In the genomic region with DNA sequence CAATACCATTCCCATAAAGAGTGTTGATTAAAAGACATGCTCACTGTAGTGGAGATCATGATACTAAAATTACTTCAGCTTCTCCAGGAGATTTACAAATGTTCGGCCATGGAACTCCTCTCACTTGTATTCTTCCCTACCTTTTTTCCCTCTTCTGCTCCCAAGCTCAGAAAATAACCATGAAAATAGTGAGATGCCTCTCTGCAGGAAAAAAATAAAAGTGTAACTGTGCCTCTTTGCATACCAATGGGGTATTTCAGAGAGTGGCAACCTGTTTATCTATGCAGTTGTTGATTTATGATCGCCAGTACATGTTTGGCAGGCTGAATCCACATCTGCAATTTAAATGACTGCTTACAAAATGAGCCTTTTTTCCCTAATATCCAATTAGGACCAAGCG, we compare ENCODE assay signal across 18 cellular contexts.
DNase-seq lines count a peak whose midpoint lies in the region; ATAC-seq and TF ChIP-seq lines count a peak whose summit lies in the region.
"Had no signal": no experiment of that assay in that cellular context is flagged by ENCODE, and none has a peak within 500 bp of the region (broad histone marks: within the 10 kb centered on the region; RNA-seq: fewer than 3 reads in every experiment).

No MANE protein-coding gene starts in this region.

- H3F3A ChIP-seq in SK-N-SH (replicated peaks; ENCODE audit: insufficient read depth), result peaks cover 16% of the 10 kb centered on the region

- in situ Hi-C loops in HAP-1 (cut with MboI; ENCODE audit: low sequenced_read_pairs), result no loop called here

- POLR2A ChIA-PET in SK-N-SH (lab: Yijun Ruan, JAX), result no interaction called here

- H3K79me2 ChIP-seq in SK-N-SH (ENCODE audit: insufficient read depth), result peaks cover 92% of the 10 kb centered on the region

- no peaks in the 10 kb centered on the region for H4K20me1 ChIP-seq in SK-N-SH (ENCODE audit: insufficient read depth)

- H3K9me2 ChIP-seq in SK-N-SH, result no peaks in the 10 kb centered on the region

- H3K36me3 ChIP-seq in HAP-1 (replicated peaks) (no peaks in the 10 kb centered on the region), esophagus muscularis mucosa (no peaks in the 10 kb centered on the region), SK-N-SH (replicated peaks in 1 of 2; ENCODE audit: control insufficient read depth in 1 of 2, insufficient read depth in 2 of 2, low read length in 1 of 2) (peaks cover 0 to 51% of the 10 kb centered on the region in 2 experiments)

- H3K9ac ChIP-seq in SK-N-SH, result no peak overlapping the region

- H3K27me3 ChIP-seq in HAP-1 (ENCODE audit: low read depth), result no peaks in the 10 kb centered on the region
- no peaks in the 10 kb centered on the region for H3K27me3 ChIP-seq in esophagus muscularis mucosa
- no peaks in the 10 kb centered on the region for H3K27me3 ChIP-seq in SK-N-SH (ENCODE audit: insufficient read depth)

- H3K4me1 ChIP-seq in HAP-1, result peaks cover 49% of the 10 kb centered on the region
- H3K4me1 ChIP-seq in esophagus muscularis mucosa, result peaks cover 12 to 43% (median 37%) of the 10 kb centered on the region in 4 donors
- no peaks in the 10 kb centered on the region; a peak in 1 of 4 replicates for H3K4me1 ChIP-seq in SK-N-SH (ENCODE audit: control insufficient read depth in 1 of 2, insufficient read depth in 2 of 2, low read depth in 1 of 2, low read length in 1 of 2)

- H3K9me3 ChIP-seq in HAP-1, result peaks cover 8% of the 10 kb centered on the region; the same call in 1 of the 2 replicates
- no peaks in the 10 kb centered on the region for H3K9me3 ChIP-seq in esophagus muscularis mucosa
- no peaks in the 10 kb centered on the region for H3K9me3 ChIP-seq in SK-N-SH

- no peak for ATAC-seq in activated CD4-positive, CD25-positive, alpha-beta regulatory T cell treated with anti-CD3 and anti-CD28 coated beads, Interleukin-2, amount 50 U/mL, for 24 hours

- intact Hi-C loops in esophagus muscularis mucosa (cut with DNase I), result no loop called here

- H3K4me2 ChIP-seq in SK-N-SH, result no peak overlapping the region

- no peak overlapping the region for H2AFZ ChIP-seq in SK-N-SH (ENCODE audit: low read depth)

- 89% methylated on average over 3 of the region's 3 CpGs for WGBS in esophagus muscularis mucosa
- 84% methylated on average over 3 of the region's 3 CpGs for WGBS in SK-N-SH (ENCODE audit: low lambda C conversion rate)

- DNase-seq in HAP-1 (ENCODE audit: low spot score in 2 of 2), result peak; percentile 50 to 91
- no peak for DNase-seq in esophagus muscularis mucosa (ENCODE audit: extremely low spot score)
- peak; percentile 24 for DNase-seq in midbrain (lab: John Stamatoyannopoulos, UW)
- no peak for DNase-seq in substantia nigra (lab: John Stamatoyannopoulos, UW)
- no peak for DNase-seq in NCI-H1417 treated with DMSO at 0.1 percent for 48 hours (lab: John Stamatoyannopoulos, UW)
- DNase-seq in SK-N-SH, result no peak
- no peak for DNase-seq in activated naive CD4-positive, alpha-beta T cell treated with Interleukin-2 at 50 U/mL for 16 hours
- DNase-seq: DMS79; KG1; NCI-H1092; NCI-H1436 treated with DMSO at 0.1 percent for 48 hours; NCI-H1930; NCI-H510A; NCI-H774; NK-92 treated with Interleukin-12 subunit alpha and Interleukin-12 subunit beta, amount 100 ng/mL, for 24 hours; SIG-M5 had no signal

- H3K27ac ChIP-seq in esophagus muscularis mucosa (replicated peaks in 1 of 4) (peak overlapping the region in 3 of 4 donors; percentile 44 to 70 (median 47)), substantia nigra (ENCODE audit: low read depth, low read length, poor library complexity, severe bottlenecking) (peak overlapping the region; percentile 27), SK-N-SH (ENCODE audit: low read depth in 2 of 2, low read length in 1 of 2) (no peak overlapping the region)
- H3K27ac ChIP-seq: RWPE1 had no signal

- TF ChIP-seq RAD21 in SK-N-SH (IDR thresholded peaks at IDR 0.05; ENCODE audit: low read length), result no peak

- H3K4me3 ChIP-seq in HAP-1 (no peak overlapping the region), esophagus muscularis mucosa (no peak overlapping the region), SK-N-SH (ENCODE audit: low read depth in 2 of 2, low read length in 1 of 2) (no peak overlapping the region)

- TF ChIP-seq CTCF in esophagus muscularis mucosa (IDR thresholded peaks at IDR 0.05), result no peak
- TF ChIP-seq CTCF in SK-N-SH (IDR thresholded peaks at IDR 0.05), result no peak

- CTCF ChIA-PET in SK-N-SH (lab: Yijun Ruan, JAX), result no interaction called here

- TF ChIP-seq EP300 in esophagus muscularis mucosa (IDR thresholded peaks at IDR 0.05) (no peak), SK-N-SH (IDR thresholded peaks at IDR 0.05; ENCODE audit: borderline replicate concordance in 1 of 2, low read depth in 1 of 2, low read length in 1 of 2) (no peak)

- TF ChIP-seq POLR2A in esophagus muscularis mucosa (IDR thresholded peaks at IDR 0.05; ENCODE audit: low read depth), result no peak

TF ChIP-seq in SK-N-SH, 30 proteins besides CTCF, POLR2A, EP300 and RAD21:
- TF ChIP-seq NFIC (IDR thresholded peaks at IDR 0.05; ENCODE audit: borderline replicate concordance), result no peak
- TF ChIP-seq USF2 (IDR thresholded peaks at IDR 0.05; ENCODE audit: borderline replicate concordance, low read depth, low read length), result no peak
- no peak for TF ChIP-seq FOXJ3 (CRISPR knock-in tag; IDR thresholded peaks at IDR 0.05)
- no peak for TF ChIP-seq GATA2 (CRISPR knock-in tag; IDR thresholded peaks at IDR 0.05)
- no peak for TF ChIP-seq RFX5 (IDR thresholded peaks at IDR 0.05; ENCODE audit: low read length)
- no peak for TF ChIP-seq TAF1 (IDR thresholded peaks at IDR 0.05; ENCODE audit: borderline replicate concordance, low read depth, low read length)
- no peak for TF ChIP-seq YY1 (IDR thresholded peaks at IDR 0.05; ENCODE audit: low read depth)
- no peak for TF ChIP-seq RCOR1 (IDR thresholded peaks at IDR 0.05; ENCODE audit: low read length)
- TF ChIP-seq, protein P1, sequence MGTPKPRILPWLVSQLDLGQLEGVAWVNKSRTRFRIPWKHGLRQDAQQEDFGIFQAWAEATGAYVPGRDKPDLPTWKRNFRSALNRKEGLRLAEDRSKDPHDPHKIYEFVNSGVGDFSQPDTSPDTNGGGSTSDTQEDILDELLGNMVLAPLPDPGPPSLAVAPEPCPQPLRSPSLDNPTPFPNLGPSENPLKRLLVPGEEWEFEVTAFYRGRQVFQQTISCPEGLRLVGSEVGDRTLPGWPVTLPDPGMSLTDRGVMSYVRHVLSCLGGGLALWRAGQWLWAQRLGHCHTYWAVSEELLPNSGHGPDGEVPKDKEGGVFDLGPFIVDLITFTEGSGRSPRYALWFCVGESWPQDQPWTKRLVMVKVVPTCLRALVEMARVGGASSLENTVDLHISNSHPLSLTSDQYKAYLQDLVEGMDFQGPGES (IDR thresholded peaks at IDR 0.05; ENCODE audit: low read depth, low read length), result no peak
- TF ChIP-seq, protein P2, sequence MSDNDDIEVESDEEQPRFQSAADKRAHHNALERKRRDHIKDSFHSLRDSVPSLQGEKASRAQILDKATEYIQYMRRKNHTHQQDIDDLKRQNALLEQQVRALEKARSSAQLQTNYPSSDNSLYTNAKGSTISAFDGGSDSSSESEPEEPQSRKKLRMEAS (IDR thresholded peaks at IDR 0.05; ENCODE audit: low read depth), result no peak
- no peak for TF ChIP-seq FOXM1 (IDR thresholded peaks at IDR 0.05; ENCODE audit: low read depth)

Comparison
In these comparisons a context has a peak if more than half of its experiments do, and no peak if none do; other contexts are left out.
1. DNase-seq: peak in HAP-1 (2 of 2) and midbrain (single experiment); none in esophagus muscularis mucosa (single experiment), substantia nigra (0 of 49), NCI-H1417 treated with DMSO at 0.1 percent for 48 hours (single experiment), SK-N-SH (single experiment) and activated naive CD4-positive, alpha-beta T cell treated with Interleukin-2 at 50 U/mL for 16 hours (single experiment).
2. H3K27ac ChIP-seq: peak in esophagus muscularis mucosa (3 of 4) and substantia nigra (single experiment); none in SK-N-SH (0 of 2).